Comparison of ENCODE assay signal across 1 cellular context in the genomic region with DNA sequence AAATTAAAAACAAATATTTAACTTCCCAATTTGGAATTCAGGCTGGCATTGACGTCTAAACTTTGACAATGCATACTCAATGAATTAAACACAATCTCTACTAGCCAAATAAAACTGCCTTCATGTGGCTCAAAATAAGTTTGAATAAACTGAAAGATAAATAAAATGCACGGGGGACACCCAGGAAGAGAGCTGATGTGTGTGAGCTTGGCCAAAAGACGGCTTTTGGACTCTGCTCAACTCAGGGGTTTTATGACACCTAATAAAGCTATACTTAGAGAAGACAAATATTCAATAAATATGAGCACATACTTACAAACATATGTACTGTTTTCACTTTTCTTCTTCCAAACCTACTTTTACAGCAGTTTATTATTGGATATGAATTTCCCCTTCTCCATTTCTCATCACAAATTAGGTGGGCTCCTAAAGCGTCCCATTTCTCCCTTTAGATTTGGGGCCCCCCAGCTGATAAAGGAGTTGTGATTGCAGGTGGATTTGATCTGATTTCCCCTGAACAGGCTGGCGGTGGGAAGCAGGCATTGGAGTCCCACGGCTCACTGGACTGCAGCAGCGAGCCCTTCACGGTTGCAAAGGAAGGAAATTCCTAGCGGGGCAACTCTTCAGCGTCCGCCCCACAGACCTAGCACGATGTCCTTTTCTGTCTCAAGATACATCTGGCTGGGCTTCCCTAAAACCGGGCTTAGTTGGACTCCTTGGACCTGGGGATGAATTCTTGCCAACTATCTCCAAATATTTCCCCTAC.
TF ChIP-seq lines count a peak whose summit lies in the region.

No MANE protein-coding gene starts in this region.

TF ChIP-seq in SK-N-SH treated with all-trans-retinoic acid at 6 μM for 48 hours, 23 proteins besides CTCF, POLR2A, EP300 and RAD21 (continued from another document):
- no peak for TF ChIP-seq CSRNP3 (CRISPR knock-in tag; IDR thresholded peaks at IDR 0.05)
- TF ChIP-seq, protein P1, sequence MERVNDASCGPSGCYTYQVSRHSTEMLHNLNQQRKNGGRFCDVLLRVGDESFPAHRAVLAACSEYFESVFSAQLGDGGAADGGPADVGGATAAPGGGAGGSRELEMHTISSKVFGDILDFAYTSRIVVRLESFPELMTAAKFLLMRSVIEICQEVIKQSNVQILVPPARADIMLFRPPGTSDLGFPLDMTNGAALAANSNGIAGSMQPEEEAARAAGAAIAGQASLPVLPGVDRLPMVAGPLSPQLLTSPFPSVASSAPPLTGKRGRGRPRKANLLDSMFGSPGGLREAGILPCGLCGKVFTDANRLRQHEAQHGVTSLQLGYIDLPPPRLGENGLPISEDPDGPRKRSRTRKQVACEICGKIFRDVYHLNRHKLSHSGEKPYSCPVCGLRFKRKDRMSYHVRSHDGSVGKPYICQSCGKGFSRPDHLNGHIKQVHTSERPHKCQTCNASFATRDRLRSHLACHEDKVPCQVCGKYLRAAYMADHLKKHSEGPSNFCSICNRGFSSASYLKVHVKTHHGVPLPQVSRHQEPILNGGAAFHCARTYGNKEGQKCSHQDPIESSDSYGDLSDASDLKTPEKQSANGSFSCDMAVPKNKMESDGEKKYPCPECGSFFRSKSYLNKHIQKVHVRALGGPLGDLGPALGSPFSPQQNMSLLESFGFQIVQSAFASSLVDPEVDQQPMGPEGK (CRISPR knock-in tag; IDR thresholded peaks at IDR 0.05; ENCODE audit: borderline replicate concordance), result no peak
- no peak for TF ChIP-seq ZFP30 (CRISPR knock-in tag; IDR thresholded peaks at IDR 0.05)
- TF ChIP-seq ISL1 (CRISPR knock-in tag; IDR thresholded peaks at IDR 0.05), result no peak
